Comparison of ENCODE assay signal across 25 cellular contexts in the genomic region with DNA sequence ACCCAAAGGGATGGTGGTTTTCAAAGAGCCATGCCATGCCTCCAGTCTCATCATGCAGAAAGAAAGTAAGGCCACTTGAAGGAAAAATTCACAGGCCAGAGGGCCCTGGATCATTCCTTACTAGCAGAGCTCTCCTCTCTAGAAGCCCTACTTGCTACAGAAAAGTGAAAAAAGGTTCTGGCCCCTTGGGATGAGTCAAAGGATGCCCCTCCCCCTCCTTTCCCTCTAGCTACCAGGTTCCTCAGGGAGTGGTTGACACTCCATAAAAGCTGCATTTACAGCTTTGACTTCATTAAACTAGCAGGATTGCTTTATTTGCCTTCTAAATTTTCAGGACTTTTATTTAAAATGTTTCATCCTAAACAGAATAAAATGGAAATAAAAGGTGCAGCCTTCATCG. TPM values are rescaled to one million over a fixed set of nuclear protein-coding genes. Genes with fewer than 3 reads are reported as not detected.
DNase-seq lines count a peak whose midpoint lies in the region; ATAC-seq and TF ChIP-seq lines count a peak whose summit lies in the region.
"Had no signal": no experiment of that assay in that cellular context is flagged by ENCODE, and none has a peak within 500 bp of the region (broad histone marks: within the 10 kb centered on the region; RNA-seq: fewer than 3 reads in every experiment).

No MANE protein-coding gene starts in this region.

- H3K27me3 Mint-ChIP-seq in osteocyte (ENCODE audit: unreplicated experiment) = no peaks in the 10 kb centered on the region
- H3K27me3 Mint-ChIP-seq: CD4-positive, CD25-positive, alpha-beta regulatory T cell had no signal

- H3K36me3 ChIP-seq in right atrium auricular region = no peaks in the 10 kb centered on the region
- H3K36me3 ChIP-seq: BLaER1 had no signal

- no peak overlapping the region for H3K4me3 ChIP-seq in right atrium auricular region
- H3K4me3 ChIP-seq: BLaER1, K562 had no signal

- intact Hi-C loops in left ventricle myocardium superior (cut with micrococcal nuclease) = no loop called here

- TF ChIP-seq CTCF in right atrium auricular region (IDR thresholded peaks at IDR 0.05) = no peak
- no peak for TF ChIP-seq CTCF in osteocyte (IDR thresholded peaks at IDR 0.05)

- H3K27me3 ChIP-seq in right atrium auricular region = no peaks in the 10 kb centered on the region
- H3K27me3 ChIP-seq: BLaER1 had no signal

- no peaks in the 10 kb centered on the region for H3K4me1 Mint-ChIP-seq in osteocyte (ENCODE audit: unreplicated experiment)

- H3K27ac Mint-ChIP-seq in osteocyte (ENCODE audit: unreplicated experiment) = no peak overlapping the region
- H3K27ac Mint-ChIP-seq: CD4-positive, CD25-positive, alpha-beta regulatory T cell had no signal

- no peak for ATAC-seq in left ventricle myocardium superior
- ATAC-seq: HepG2, K562 had no signal

- peak overlapping the region; percentile 46 to 82 for H3K27ac ChIP-seq in right atrium auricular region
- H3K27ac ChIP-seq in cingulate gyrus (ENCODE audit: low read depth, low read length) = peak overlapping the region; percentile 66
- H3K27ac ChIP-seq: BLaER1 had no signal

- H3K9me3 ChIP-seq in right atrium auricular region = no peaks in the 10 kb centered on the region
- H3K9me3 ChIP-seq: BLaER1 had no signal

- H3K9me3 Mint-ChIP-seq in osteocyte (ENCODE audit: unreplicated experiment) = no peaks in the 10 kb centered on the region
- H3K9me3 Mint-ChIP-seq: CD4-positive, CD25-positive, alpha-beta regulatory T cell had no signal

- no peak overlapping the region for H3K4me3 Mint-ChIP-seq in osteocyte (ENCODE audit: unreplicated experiment)
- H3K4me3 Mint-ChIP-seq: CD4-positive, CD25-positive, alpha-beta regulatory T cell had no signal

- DNase-seq in right atrium auricular region (ENCODE audit: low spot score) = no peak
- DNase-seq in left ventricle myocardium superior = no peak
- DNase-seq in left kidney (ENCODE audit: low read depth, low spot score) = peak; percentile 17
- no peak for DNase-seq in stimulated activated CD4-positive, alpha-beta T cell treated with anti-CD3 and anti-CD28 coated beads, Interleukin-4, amount 100 ng/mL, for 24 hours
- no peak for DNase-seq in NCI-H526 (lab: John Stamatoyannopoulos, UW)
- DNase-seq in osteocyte (ENCODE audit: extremely low spot score, unreplicated experiment) = no peak
- DNase-seq: CD4-positive, CD25-positive, alpha-beta regulatory T cell; DMS153; DND-41; Kasumi-1; NCI-H1092 treated with DMSO at 0.1 percent for 48 hours; NCI-H1436; NCI-H187; NCI-H2171 treated with DMSO at 0.1 percent for 48 hours; NCI-H345; NCI-H524; NCI-H774; RPMI8226; SHP77 had no signal

- H3K4me1 ChIP-seq in right atrium auricular region = peaks cover 0 to 34% of the 10 kb centered on the region in 2 donors

- H3K36me3 Mint-ChIP-seq in osteocyte (ENCODE audit: unreplicated experiment) = peaks cover 9% of the 10 kb centered on the region

RNA-seq across cellular contexts. Expression of gene OSR1, which starts 21.2 kb away (rescaled TPM):
- total RNA-seq in right atrium auricular region (10 to 100 TPM; 12.5 to 55.7 TPM), left ventricle myocardium superior (8.0 TPM), osteocyte (5.8 and 6.1 TPM in 2 replicates)
- total RNA-seq: CD4-positive, CD25-positive, alpha-beta regulatory T cell; HT1080; K562; SK-MEL-5 had no signal
